In genomic region chr11:19736831-19737230, GRCh38 we compare ENCODE assay signal across 17 cellular contexts. TPM values are rescaled to one million over a fixed set of nuclear protein-coding genes. Genes with fewer than 3 reads are reported as not detected.
DNase-seq lines count a peak whose midpoint lies in the region; ATAC-seq and TF ChIP-seq lines count a peak whose summit lies in the region.
"Had no signal": no experiment of that assay in that cellular context is flagged by ENCODE, and none has a peak within 500 bp of the region (broad histone marks: within the 10 kb centered on the region; RNA-seq: fewer than 3 reads in every experiment).

No MANE protein-coding gene starts in this region.

- H2BK120ac ChIP-seq in neuronal stem cell (ENCODE audit: low read depth, low read length) = no peak overlapping the region

- H3K4me3 Mint-ChIP-seq in brain = peak overlapping the region in 1 of 5 experiments; percentile 76
- H3K4me3 Mint-ChIP-seq: B cell had no signal

- H3K9me3 ChIP-seq in gastroesophageal sphincter = no peaks in the 10 kb centered on the region
- no peaks in the 10 kb centered on the region for H3K9me3 ChIP-seq in stomach smooth muscle (ENCODE audit: control insufficient read depth in 2 of 2, low read length in 2 of 2)
- H3K9me3 ChIP-seq in uterus = no peaks in the 10 kb centered on the region
- H3K9me3 ChIP-seq in neuronal stem cell (replicated peaks in 1 of 2; ENCODE audit: control insufficient read depth in 2 of 2, insufficient read depth in 1 of 2, low read depth in 1 of 2, low read length in 2 of 2) = no peaks in the 10 kb centered on the region
- H3K9me3 ChIP-seq: A549 had no signal

- DNase-seq in uterus (no peak), NCI-H446 treated with DMSO at 0.1 percent for 48 hours (lab: John Stamatoyannopoulos, UW) (no peak), neuronal stem cell (ENCODE audit: low spot score) (no peak)
- DNase-seq: DMS79 treated with DMSO at 0.1 percent for 48 hours, Kasumi-1, NCI-H1417, NCI-H1694 treated with DMSO at 0.1 percent for 48 hours, NCI-H2081 treated with DMSO at 0.1 percent for 48 hours, NCI-H526 treated with DMSO at 0.1 percent for 48 hours, OCI-M1 had no signal

- no peaks in the 10 kb centered on the region for H3K9me3 Mint-ChIP-seq in brain

- ATAC-seq in gastroesophageal sphincter (no peak), HG03571 (IDR thresholded peaks at IDR 0.05; ENCODE audit: unreplicated experiment) (no peak)
- ATAC-seq: A549, Right ventricle myocardium inferior had no signal

- no peak for TF ChIP-seq POLR2A in gastroesophageal sphincter (IDR thresholded peaks at IDR 0.05)
- TF ChIP-seq POLR2A in uterus (IDR thresholded peaks at IDR 0.05) = no peak

- no peak overlapping the region for H3K4ac ChIP-seq in neuronal stem cell (ENCODE audit: low read length)

- H3K9ac ChIP-seq in stomach smooth muscle (ENCODE audit: low read length in 2 of 2) = no peak overlapping the region
- no peak overlapping the region for H3K9ac ChIP-seq in neuronal stem cell (ENCODE audit: low read depth, low read length, poor library complexity)

- no peak overlapping the region for H3K23ac ChIP-seq in neuronal stem cell (ENCODE audit: low read depth, low read length, poor library complexity)

- H3K27ac ChIP-seq in gastroesophageal sphincter (peak overlapping the region; percentile 77 to 80 (median 79)), stomach smooth muscle (ENCODE audit: low read length) (peak overlapping the region; percentile 67), uterus (peak overlapping the region; percentile 72 to 73), neuronal stem cell (replicated peaks; ENCODE audit: low read length) (no peak overlapping the region)
- H3K27ac ChIP-seq: A549 had no signal

- no peak overlapping the region for H3K14ac ChIP-seq in neuronal stem cell (ENCODE audit: low read length)

- H3K27ac Mint-ChIP-seq in brain = peak overlapping the region in 4 of 5 experiments; percentile 85 to 97 (median 94)
- H3K27ac Mint-ChIP-seq: B cell had no signal

- no peak overlapping the region for H2BK5ac ChIP-seq in neuronal stem cell (ENCODE audit: low read length)

- no peak overlapping the region for H2AFZ ChIP-seq in neuronal stem cell (ENCODE audit: low read length)

- no peak overlapping the region for H4K91ac ChIP-seq in neuronal stem cell (ENCODE audit: low read depth, low read length, poor library complexity)

- no peak overlapping the region for H2AK5ac ChIP-seq in neuronal stem cell (ENCODE audit: low read depth, low read length)

- no peak overlapping the region for H3K4me3 ChIP-seq in gastroesophageal sphincter
- no peak overlapping the region for H3K4me3 ChIP-seq in stomach smooth muscle (ENCODE audit: low read length in 2 of 2)
- H3K4me3 ChIP-seq in uterus = no peak overlapping the region
- no peak overlapping the region for H3K4me3 ChIP-seq in neuronal stem cell (ENCODE audit: low read length in 2 of 2)
- H3K4me3 ChIP-seq: A549 had no signal

- no peaks in the 10 kb centered on the region for H3K36me3 Mint-ChIP-seq in brain

- H2BK15ac ChIP-seq in neuronal stem cell (ENCODE audit: low read length) = no peak overlapping the region

- H2BK12ac ChIP-seq in neuronal stem cell (ENCODE audit: low read length) = no peak overlapping the region

- H3K27me3 Mint-ChIP-seq in brain = peaks cover 8% of the 10 kb centered on the region

- WGBS in gastroesophageal sphincter (ENCODE audit: low coverage in 1 of 2), 2 donors = 100% methylated on average over 2 of the region's 3 CpGs; no CpG with 5 or more reads in 1 of the 2 donors
- WGBS in neuronal stem cell (ENCODE audit: extremely low coverage in 2 of 2, insufficient read length in 2 of 2, insufficient replicate concordance in 1 of 2), 2 donors = no CpG with 5 or more reads among the region's 3 CpGs

- H3K79me1 ChIP-seq in neuronal stem cell (ENCODE audit: low read depth, low read length) = no peaks in the 10 kb centered on the region

- no peak overlapping the region for H4K8ac ChIP-seq in neuronal stem cell (ENCODE audit: low read depth, low read length)

- H3K4me2 ChIP-seq in neuronal stem cell (ENCODE audit: insufficient read depth, low read length, poor library complexity, severe bottlenecking) = no peak overlapping the region
- H3K4me2 ChIP-seq: A549 had no signal

- H3K4me1 ChIP-seq in gastroesophageal sphincter (peaks cover 7 to 89% (median 15%) of the 10 kb centered on the region in 3 donors), stomach smooth muscle (ENCODE audit: control insufficient read depth, insufficient read depth, low read length) (peaks cover 63% of the 10 kb centered on the region), uterus (no peaks in the 10 kb centered on the region), neuronal stem cell (ENCODE audit: control insufficient read depth in 2 of 2, insufficient read depth in 1 of 2, low read depth in 1 of 2, low read length in 2 of 2) (peaks cover 4 to 22% of the 10 kb centered on the region in 2 donors)

- H3K27me3 ChIP-seq in gastroesophageal sphincter (no peaks in the 10 kb centered on the region), stomach smooth muscle (ENCODE audit: control insufficient read depth in 1 of 2, insufficient read depth in 2 of 2, low read length in 2 of 2) (no peaks in the 10 kb centered on the region), uterus (no peaks in the 10 kb centered on the region), neuronal stem cell (ENCODE audit: control insufficient read depth in 3 of 3, insufficient read depth in 3 of 3, low read depth in 1 of 3, low read length in 3 of 3) (no peaks in the 10 kb centered on the region)

- no peak for TF ChIP-seq EP300 in gastroesophageal sphincter (IDR thresholded peaks at IDR 0.05)

- intact Hi-C loops in uterus (cut with DNase I; ENCODE audit: low total_unique reads) = no loop called here

- H3K4me1 Mint-ChIP-seq in brain = peaks cover 80% of the 10 kb centered on the region
- H3K4me1 Mint-ChIP-seq: B cell had no signal

- H3K36me3 ChIP-seq in gastroesophageal sphincter = no peaks in the 10 kb centered on the region
- no peaks in the 10 kb centered on the region for H3K36me3 ChIP-seq in stomach smooth muscle (ENCODE audit: control insufficient read depth in 2 of 2, insufficient read depth in 2 of 2, low read length in 2 of 2)
- H3K36me3 ChIP-seq in uterus = no peaks in the 10 kb centered on the region
- no peaks in the 10 kb centered on the region for H3K36me3 ChIP-seq in neuronal stem cell (replicated peaks in 1 of 2; ENCODE audit: control insufficient read depth in 2 of 2, insufficient read depth in 2 of 2, low read length in 2 of 2)

- no peak overlapping the region for H3K18ac ChIP-seq in neuronal stem cell (ENCODE audit: low read length)

- no peak for TF ChIP-seq CTCF in brain (conservative IDR thresholded peaks at IDR 0.05)
- no peak for TF ChIP-seq CTCF in gastroesophageal sphincter (IDR thresholded peaks at IDR 0.05)
- no peak for TF ChIP-seq CTCF in uterus (IDR thresholded peaks at IDR 0.05)

RNA-seq across cellular contexts. Expression of gene NAV2, which starts 24.2 kb away (rescaled TPM):
- 5.8 TPM for polyA plus RNA-seq in brain (ENCODE audit: insufficient read depth, low read depth, low replicate concordance)
- total RNA-seq in gastroesophageal sphincter (10 to 100 TPM; 19.5 to 57.1 (median 43.4) TPM), uterus (10 to 100 TPM in 1 of 4 donors, 1 to 10 TPM in 3; 2.6 to 31.6 (median 5.7) TPM)
- 3.2 TPM for polyA plus RNA-seq in neuronal stem cell (2013, experiment 1 of 2)
- polyA plus RNA-seq in neuronal stem cell (2013, experiment 2 of 2) = 3.3 TPM
